1 cellular context compared by ENCODE assay signal in genomic region chr4:113561758-113562157, GRCh38.
TF ChIP-seq lines count a peak whose summit lies in the region.

No MANE protein-coding gene starts in this region.

TF ChIP-seq in IMR-90, 13 proteins besides CTCF, POLR2A, EP300 and RAD21:
- TF ChIP-seq MAZ (IDR thresholded peaks at IDR 0.05; ENCODE audit: borderline replicate concordance, low read depth, low read length), result no peak
- TF ChIP-seq RFX5 (IDR thresholded peaks at IDR 0.05; ENCODE audit: low read depth, low read length), result no peak
- TF ChIP-seq USF2 (IDR thresholded peaks at IDR 0.05; ENCODE audit: low read depth, low read length), result no peak
- no peak for TF ChIP-seq NFE2L2 (IDR thresholded peaks at IDR 0.05; ENCODE audit: low read depth, low read length)
- no peak for TF ChIP-seq BHLHE40 (IDR thresholded peaks at IDR 0.05; ENCODE audit: low read depth, low read length)
- no peak for TF ChIP-seq CEBPB (IDR thresholded peaks at IDR 0.05; ENCODE audit: low read depth, low read length)
- no peak for TF ChIP-seq MAFK (IDR thresholded peaks at IDR 0.05; ENCODE audit: low read depth, low read length)
- no peak for TF ChIP-seq MXI1 (IDR thresholded peaks at IDR 0.05; ENCODE audit: borderline replicate concordance, low read depth, low read length)
- TF ChIP-seq, protein P1, sequence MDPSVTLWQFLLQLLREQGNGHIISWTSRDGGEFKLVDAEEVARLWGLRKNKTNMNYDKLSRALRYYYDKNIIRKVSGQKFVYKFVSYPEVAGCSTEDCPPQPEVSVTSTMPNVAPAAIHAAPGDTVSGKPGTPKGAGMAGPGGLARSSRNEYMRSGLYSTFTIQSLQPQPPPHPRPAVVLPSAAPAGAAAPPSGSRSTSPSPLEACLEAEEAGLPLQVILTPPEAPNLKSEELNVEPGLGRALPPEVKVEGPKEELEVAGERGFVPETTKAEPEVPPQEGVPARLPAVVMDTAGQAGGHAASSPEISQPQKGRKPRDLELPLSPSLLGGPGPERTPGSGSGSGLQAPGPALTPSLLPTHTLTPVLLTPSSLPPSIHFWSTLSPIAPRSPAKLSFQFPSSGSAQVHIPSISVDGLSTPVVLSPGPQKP (IDR thresholded peaks at IDR 0.05; ENCODE audit: borderline replicate concordance, low read depth, low read length), result no peak
- TF ChIP-seq RCOR1 (IDR thresholded peaks at IDR 0.05; ENCODE audit: insufficient replicate concordance, low read length), result no peak
- TF ChIP-seq CHD1 (IDR thresholded peaks at IDR 0.05; ENCODE audit: low read depth, low read length), result no peak
- TF ChIP-seq SMC3 (IDR thresholded peaks at IDR 0.05; ENCODE audit: low read depth, low read length), result no peak
